Comparison of ENCODE assay signal across 23 cellular contexts in the genomic region with DNA sequence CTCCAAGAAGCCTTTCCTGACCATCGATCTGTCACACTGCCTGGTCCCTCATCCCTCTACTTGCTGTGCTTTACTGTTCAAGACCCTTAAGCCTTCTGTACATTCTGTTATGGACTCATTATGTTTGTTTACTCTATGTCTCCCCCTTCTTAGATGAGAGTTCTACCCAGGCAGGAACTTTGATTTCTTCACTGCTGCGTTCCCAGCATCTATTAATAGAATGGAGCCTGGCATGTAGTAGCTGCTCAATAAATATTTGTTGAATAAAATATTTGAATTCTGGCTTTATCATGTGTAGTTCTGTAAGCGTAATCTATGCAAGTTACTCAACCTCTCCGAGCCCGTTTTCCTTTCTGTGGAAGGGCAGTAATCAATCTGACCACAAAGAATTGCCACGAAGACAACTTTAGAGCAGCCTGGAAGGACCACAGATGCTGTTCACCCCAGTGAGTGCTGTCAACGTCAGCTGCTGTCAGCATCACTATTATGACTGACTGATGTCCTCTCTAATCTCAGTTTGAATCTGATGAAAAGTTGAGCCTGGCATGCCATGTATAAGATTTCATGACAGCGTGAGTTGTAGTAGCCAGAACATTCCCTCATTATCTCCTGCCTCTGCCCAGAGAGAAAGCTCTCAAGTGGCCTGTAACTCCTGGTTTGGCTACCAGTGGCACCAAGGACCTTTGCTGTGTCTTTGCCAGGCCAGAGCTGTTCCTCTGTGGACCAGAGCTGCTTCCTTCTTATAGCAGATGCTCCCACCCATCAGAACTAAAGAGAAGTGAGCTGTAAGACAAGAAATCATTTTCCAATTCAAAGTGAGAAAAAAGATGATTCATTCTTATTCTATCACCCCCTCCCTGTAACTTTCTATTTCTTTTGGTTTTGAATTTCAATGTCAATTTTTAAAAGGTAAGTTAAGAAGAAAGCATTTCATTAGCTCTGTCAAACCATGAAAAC.
A peak's percentile ranks its signal among the peaks of the same experiment; 100 is the strongest.
DNase-seq lines count a peak whose midpoint lies in the region; ATAC-seq, FAIRE-seq and TF ChIP-seq lines count a peak whose summit lies in the region.
"Had no signal": no experiment of that assay in that cellular context is flagged by ENCODE, and none has a peak within 500 bp of the region (broad histone marks: within the 10 kb centered on the region; RNA-seq: fewer than 3 reads in every experiment).

No MANE protein-coding gene starts in this region.

- DNase-seq in activated CD4-positive, alpha-beta T cell treated with anti-CD3 and anti-CD28 coated beads, Interleukin-2, amount 10 ng/mL, durations not matched to agents 24 days and 14 days = no peak
- DNase-seq in activated CD4-positive, alpha-beta T cell treated with anti-CD3 and anti-CD28 coated beads for 1 hour = no peak
- no peak for DNase-seq in GM12878 (ENCODE audit: low read depth, low spot score)
- DNase-seq in gastrocnemius medialis = peak in 1 of 2 donors; percentile 37
- no peak for DNase-seq in SK-N-SH
- DNase-seq in NCI-H1092 treated with DMSO at 0.1 percent for 48 hours (lab: John Stamatoyannopoulos, UW) = no peak
- DNase-seq in ascending aorta (ENCODE audit: low spot score in 2 of 2) = no peak
- DNase-seq: foreskin keratinocyte; GDM1; HFFc6; hippocampal formation; IMR-90; naive thymus-derived CD4-positive, alpha-beta T cell; NCI-H1694; NCI-H2227 treated with DMSO at 0.1 percent for 48 hours; NCI-H82; stimulated activated CD4-positive, alpha-beta T cell treated with anti-CD3 and anti-CD28 coated beads, Interleukin-1b, Interleukin-23, amount 100 ng/mL, for 48 hours had no signal

- POLR2A ChIA-PET in GM12878 (lab: Charles Lee) (interaction anchor here (0.6 to 1.5 kb wide), 3 partner anchors 9 to 13 kb away, joined by 3 to 5 read pairs (median 4); no protein-coding TSS in a partner anchor), SK-N-SH (lab: Yijun Ruan, JAX) (no interaction called here)

- H3K9me2 ChIP-seq in SK-N-SH = no peaks in the 10 kb centered on the region

- H3K36me3 ChIP-seq in GM12878 (ENCODE audit: control insufficient read depth in 2 of 2, insufficient read depth in 2 of 2, low read length in 1 of 2) (peaks cover 7 to 18% of the 10 kb centered on the region in 2 experiments; a peak in 3 of 4 replicates), gastrocnemius medialis (no peaks in the 10 kb centered on the region), SK-N-SH (replicated peaks in 1 of 2; ENCODE audit: control insufficient read depth in 1 of 2, insufficient read depth in 2 of 2, low read length in 1 of 2) (peaks cover 0 to 13% of the 10 kb centered on the region in 2 experiments), ascending aorta (peaks cover 1 to 7% of the 10 kb centered on the region in 2 donors)

- SMC1A ChIA-PET in GM12878 (lab: Charles Lee; ENCODE audit: uncharacterized antibody, unreplicated experiment) = interaction anchor here (0.6 to 1.4 kb wide), 6 partner anchors 12 to 129 kb away, joined by 3 to 5 read pairs (median 3); no protein-coding TSS in a partner anchor

- peaks cover 27% of the 10 kb centered on the region for H3K36me3 Mint-ChIP-seq in activated CD4-positive, alpha-beta T cell treated with anti-CD3 and anti-CD28 coated beads, Interleukin-2, amount 10 ng/mL, durations not matched to agents 24 days and 14 days (ENCODE audit: low read depth)
- H3K36me3 Mint-ChIP-seq: WTC11 had no signal

- TF ChIP-seq CTCF in GM12878 (IDR thresholded peaks at IDR 0.05 in 2 of 3, conservative IDR thresholded peaks at IDR 0.05 in 1 of 3; ENCODE audit: control insufficient read depth in 2 of 3, extremely low read depth in 1 of 3, insufficient read depth in 1 of 3, low read depth in 3 of 3, low read length in 3 of 3) (no peak), gastrocnemius medialis (IDR thresholded peaks at IDR 0.05 in 4 of 5, conservative IDR thresholded peaks at IDR 0.05 in 1 of 5) (no peak), SK-N-SH (IDR thresholded peaks at IDR 0.05) (no peak), ascending aorta (IDR thresholded peaks at IDR 0.05) (no peak)

- H3K4me1 Mint-ChIP-seq in activated CD4-positive, alpha-beta T cell treated with anti-CD3 and anti-CD28 coated beads, Interleukin-2, amount 10 ng/mL, durations not matched to agents 24 days and 14 days = peaks cover 21% of the 10 kb centered on the region

- WGBS in GM12878 (ENCODE audit: insufficient coverage, insufficient replicate concordance, low lambda C conversion rate, missing lambda C conversion rate) = 66% methylated on average over 8 of the region's 8 CpGs
- 93% methylated on average over 8 of the region's 8 CpGs for WGBS in SK-N-SH (ENCODE audit: low lambda C conversion rate)

- intact Hi-C loops in activated CD4-positive, alpha-beta T cell treated with anti-CD3 and anti-CD28 coated beads, Interleukin-2, amount 10 ng/mL, durations not matched to agents 24 days and 14 days (cut with micrococcal nuclease) = loop anchor here (5.0 kb wide), 1 partner anchor 42 kb away; no protein-coding TSS in a partner anchor
- intact Hi-C loops in GM12878 (cut with micrococcal nuclease; ENCODE audit: unreplicated experiment) (no loop called here), gastrocnemius medialis (cut with DNase I; ENCODE audit: low total_unique reads) (loop anchor here (10.0 kb wide), 1 partner anchor 280 kb away; a partner anchor contains a TSS), ascending aorta (cut with DNase I) (loop anchor here (5.0 kb wide), 1 partner anchor 92 kb away; a partner anchor contains a TSS)

- H3F3A ChIP-seq in SK-N-SH (replicated peaks; ENCODE audit: insufficient read depth) = no peaks in the 10 kb centered on the region

- peaks cover 13% of the 10 kb centered on the region for H3K79me2 ChIP-seq in GM12878 (ENCODE audit: control insufficient read depth, insufficient read depth, low read length)
- peaks cover 15% of the 10 kb centered on the region; the same call in 1 of the 2 replicates for H3K79me2 ChIP-seq in SK-N-SH (ENCODE audit: insufficient read depth)
- H3K79me2 ChIP-seq: parathyroid adenoma had no signal

- H3K9ac ChIP-seq in GM12878 (ENCODE audit: control insufficient read depth, insufficient read depth, low read length) = no peak overlapping the region; the same call in 1 of the 2 replicates
- no peak overlapping the region for H3K9ac ChIP-seq in SK-N-SH
- H3K9ac ChIP-seq: parathyroid adenoma had no signal

- in situ Hi-C loops in GM12878 (cut with MboI) = no loop called here
- in situ Hi-C loops in gastrocnemius medialis (cut with MboI; ENCODE audit: low sequenced_read_pairs in 4 of 4) = no loop called here

- CTCF ChIA-PET in GM12878 (lab: Yijun Ruan, JAX) = interaction anchor here (0.6 to 2.0 kb wide), 4 partner anchors 19 to 281 kb away, joined by 3 to 5 read pairs (median 4); a partner anchor contains a TSS
- CTCF ChIA-PET in SK-N-SH (lab: Yijun Ruan, JAX) = interaction anchor here (1.1 kb wide), 1 partner anchor 69 kb away, joined by 3 read pairs; no protein-coding TSS in a partner anchor

- H4K20me1 ChIP-seq in GM12878 (ENCODE audit: control insufficient read depth, insufficient read depth) = no peaks in the 10 kb centered on the region
- H4K20me1 ChIP-seq in SK-N-SH (ENCODE audit: insufficient read depth) = peaks cover 14% of the 10 kb centered on the region

- BruUV-seq in GM12878 (replicated peaks; lab: Mats Ljungman, UMichigan) = no TSS peak

- TF ChIP-seq POLR2A in GM18505 (IDR thresholded peaks at IDR 0.05; ENCODE audit: borderline replicate concordance, extremely low read depth, insufficient read depth, insufficient read length) = peak; percentile 37
- no peak; the same call in 1 of the 2 replicates for TF ChIP-seq POLR2A in GM12878 (IDR thresholded peaks at IDR 0.05; ENCODE audit: low read depth, low read length)
- TF ChIP-seq POLR2A in gastrocnemius medialis (IDR thresholded peaks at IDR 0.05) = no peak

- H3K27me3 Mint-ChIP-seq in activated CD4-positive, alpha-beta T cell treated with anti-CD3 and anti-CD28 coated beads, Interleukin-2, amount 10 ng/mL, durations not matched to agents 24 days and 14 days = no peaks in the 10 kb centered on the region
- H3K27me3 Mint-ChIP-seq: naive thymus-derived CD4-positive, alpha-beta T cell had no signal

- peak overlapping the region; percentile 55 for H3K27ac Mint-ChIP-seq in activated CD4-positive, alpha-beta T cell treated with anti-CD3 and anti-CD28 coated beads, Interleukin-2, amount 10 ng/mL, durations not matched to agents 24 days and 14 days
- H3K27ac Mint-ChIP-seq: HFFc6, WTC11 had no signal

- TF ChIP-seq EP300 in GM12878 (IDR thresholded peaks at IDR 0.05; ENCODE audit: borderline replicate concordance in 1 of 2, control insufficient read depth in 1 of 2, low read depth in 2 of 2, low read length in 2 of 2) (no peak), SK-N-SH (IDR thresholded peaks at IDR 0.05; ENCODE audit: borderline replicate concordance in 1 of 2, low read depth in 1 of 2, low read length in 1 of 2) (no peak)

- ATAC-seq in GM18505 (IDR thresholded peaks at IDR 0.05; ENCODE audit: unreplicated experiment) = no peak
- peak; percentile 28 for ATAC-seq in GM12878
- peak; percentile 26 to 53 for ATAC-seq in gastrocnemius medialis
- ATAC-seq: foreskin keratinocyte; naive thymus-derived CD4-positive, alpha-beta T cell; WTC11 had no signal

- no peak for FAIRE-seq in GM12878 (lab: Jason Lieb, UNC)
- FAIRE-seq: keratinocyte had no signal

- H3K4me1 ChIP-seq in GM12878 (ENCODE audit: control insufficient read depth, insufficient read depth, low read length) = peaks cover 25% of the 10 kb centered on the region
- H3K4me1 ChIP-seq in gastrocnemius medialis = peaks cover 70 to 72% of the 10 kb centered on the region in 2 donors
- no peaks in the 10 kb centered on the region; a peak in 1 of 4 replicates for H3K4me1 ChIP-seq in SK-N-SH (ENCODE audit: control insufficient read depth in 1 of 2, insufficient read depth in 2 of 2, low read depth in 1 of 2, low read length in 1 of 2)
- H3K4me1 ChIP-seq in ascending aorta = peaks cover 3 to 20% of the 10 kb centered on the region in 2 donors
- H3K4me1 ChIP-seq: foreskin keratinocyte, parathyroid adenoma had no signal

- H3K4me3 Mint-ChIP-seq in activated CD4-positive, alpha-beta T cell treated with anti-CD3 and anti-CD28 coated beads, Interleukin-2, amount 10 ng/mL, durations not matched to agents 24 days and 14 days = no peak overlapping the region
- H3K4me3 Mint-ChIP-seq: HFFc6; naive thymus-derived CD4-positive, alpha-beta T cell; WTC11 had no signal

- H3K27me3 ChIP-seq in GM12878 (replicated peaks in 1 of 2; ENCODE audit: control insufficient read depth in 2 of 2, insufficient read depth in 2 of 2, low read length in 1 of 2) (no peaks in the 10 kb centered on the region), gastrocnemius medialis (no peaks in the 10 kb centered on the region), SK-N-SH (ENCODE audit: insufficient read depth) (no peaks in the 10 kb centered on the region), ascending aorta (no peaks in the 10 kb centered on the region)
- H3K27me3 ChIP-seq: foreskin keratinocyte had no signal

- peak overlapping the region; percentile 52 for H3K27ac ChIP-seq in GM12878 (ENCODE audit: control insufficient read depth, insufficient read depth)
- H3K27ac ChIP-seq in gastrocnemius medialis = peak overlapping the region; percentile 78 to 90 (median 88)
- no peak overlapping the region for H3K27ac ChIP-seq in SK-N-SH (ENCODE audit: low read depth in 2 of 2, low read length in 1 of 2)
- peak overlapping the region in 1 of 2 donors; percentile 22 for H3K27ac ChIP-seq in ascending aorta
- H3K27ac ChIP-seq: epithelial cell of prostate, foreskin keratinocyte, HL-60, parathyroid adenoma had no signal

- no peak overlapping the region for H3K4me3 ChIP-seq in GM12878
- H3K4me3 ChIP-seq in gastrocnemius medialis = no peak overlapping the region
- no peak overlapping the region for H3K4me3 ChIP-seq in SK-N-SH (ENCODE audit: low read depth in 2 of 2, low read length in 1 of 2)
- H3K4me3 ChIP-seq in ascending aorta = no peak overlapping the region

- no peaks in the 10 kb centered on the region for H3K9me3 Mint-ChIP-seq in activated CD4-positive, alpha-beta T cell treated with anti-CD3 and anti-CD28 coated beads, Interleukin-2, amount 10 ng/mL, durations not matched to agents 24 days and 14 days
- H3K9me3 Mint-ChIP-seq: HFFc6; naive thymus-derived CD4-positive, alpha-beta T cell had no signal

- RAD21 ChIA-PET in GM12878 (lab: Charles Lee; ENCODE audit: unreplicated experiment) = interaction anchor here (0.8 to 1.5 kb wide), 4 partner anchors 12 to 64 kb away, joined by 3 to 5 read pairs (median 4); no protein-coding TSS in a partner anchor

- no peak for TF ChIP-seq RAD21 in GM12878 (IDR thresholded peaks at IDR 0.05; ENCODE audit: insufficient read depth, low read depth, low read length)
- TF ChIP-seq RAD21 in SK-N-SH (IDR thresholded peaks at IDR 0.05; ENCODE audit: low read length) = no peak

- peak overlapping the region; percentile 46 for H3K4me2 ChIP-seq in GM12878 (ENCODE audit: control insufficient read depth, insufficient read depth)
- no peak overlapping the region for H3K4me2 ChIP-seq in SK-N-SH

- H3K9me3 ChIP-seq in GM12878 (replicated peaks; ENCODE audit: control insufficient read depth, insufficient read depth, low read length) (no peaks in the 10 kb centered on the region), gastrocnemius medialis (no peaks in the 10 kb centered on the region), SK-N-SH (no peaks in the 10 kb centered on the region), ascending aorta (no peaks in the 10 kb centered on the region)

- H2AFZ ChIP-seq in GM12878 (ENCODE audit: control insufficient read depth, low read depth, low read length) (no peak overlapping the region), SK-N-SH (ENCODE audit: low read depth) (no peak overlapping the region)
- H2AFZ ChIP-seq: parathyroid adenoma had no signal

Comparison
In these comparisons a context has a peak if more than half of its experiments do, and no peak if none do; other contexts are left out.
1. H3K27ac ChIP-seq: peak in GM12878 (single experiment) and gastrocnemius medialis (4 of 4); none in SK-N-SH (0 of 2).